23 cellular contexts compared by ENCODE assay signal in genomic region chr11:12897867-12898266, GRCh38.
DNase-seq lines count a peak whose midpoint lies in the region; ATAC-seq and TF ChIP-seq lines count a peak whose summit lies in the region.
"Had no signal": no experiment of that assay in that cellular context is flagged by ENCODE, and none has a peak within 500 bp of the region (broad histone marks: within the 10 kb centered on the region; RNA-seq: fewer than 3 reads in every experiment).

No MANE protein-coding gene starts in this region.

- no peak for TF ChIP-seq CTCF in left ventricle myocardium inferior (IDR thresholded peaks at IDR 0.05; ENCODE audit: borderline replicate concordance)
- TF ChIP-seq CTCF in progenitor cell of endocrine pancreas (IDR thresholded peaks at IDR 0.05; ENCODE audit: unreplicated experiment): no peak

- ATAC-seq in Right ventricle myocardium inferior: peak; percentile 24
- ATAC-seq in GM19467 (IDR thresholded peaks at IDR 0.05; ENCODE audit: unreplicated experiment): no peak
- no peak for ATAC-seq in activated CD4-positive, CD25-positive, alpha-beta regulatory T cell treated with anti-CD3 and anti-CD28 coated beads, Interleukin-2, amount 50 U/mL, for 24 hours
- ATAC-seq: A549; Panc1; stimulated activated naive CD8-positive, alpha-beta T cell treated with anti-CD3 and anti-CD28 coated beads, Interleukin-15, Interleukin-2, amounts not matched to agents 100 U/mL and 50 U/mL, for 24 hours had no signal

- H3K27me3 ChIP-seq in left ventricle myocardium inferior (ENCODE audit: low read depth): no peaks in the 10 kb centered on the region
- H3K27me3 ChIP-seq: BLaER1 had no signal

- peak overlapping the region; percentile 25 for H3K27ac Mint-ChIP-seq in progenitor cell of endocrine pancreas
- no peak overlapping the region for H3K27ac Mint-ChIP-seq in activated naive CD4-positive, alpha-beta T cell treated with anti-CD3 and anti-CD28 coated beads, Interleukin-2, amount 10 ng/mL, durations not matched to agents 7 days and 5 days
- H3K27ac Mint-ChIP-seq: activated naive CD8-positive, alpha-beta T cell treated with anti-CD3 and anti-CD28 coated beads, Interleukin-2, amount 10 ng/mL, durations not matched to agents 7 days and 5 days; activated T-helper 1 cell treated with anti-CD3 and anti-CD28 coated beads, Interleukin-12 subunit alpha, Interleukin-12 subunit beta, Interleukin-2, Interleukin-4 antibody, amounts not matched to agents 30 ng/mL and 10 ng/mL and 1 ng/mL, durations not matched to agents 14 hours and 24 hours and 36 hours; type B pancreatic cell had no signal

- no peaks in the 10 kb centered on the region for H3K9me3 ChIP-seq in left ventricle myocardium inferior (replicated peaks)
- H3K9me3 ChIP-seq: A549, BLaER1, SK-N-SH had no signal

- peaks cover 60% of the 10 kb centered on the region for H3K4me1 ChIP-seq in left ventricle myocardium inferior

- no peak overlapping the region for H3K4me3 Mint-ChIP-seq in progenitor cell of endocrine pancreas (ENCODE audit: low read depth)
- no peak overlapping the region for H3K4me3 Mint-ChIP-seq in activated naive CD4-positive, alpha-beta T cell treated with anti-CD3 and anti-CD28 coated beads, Interleukin-2, amount 10 ng/mL, durations not matched to agents 7 days and 5 days
- H3K4me3 Mint-ChIP-seq: activated naive CD8-positive, alpha-beta T cell treated with anti-CD3 and anti-CD28 coated beads, Interleukin-2, amount 10 ng/mL, durations not matched to agents 7 days and 5 days; activated T-helper 1 cell treated with anti-CD3 and anti-CD28 coated beads, Interleukin-12 subunit alpha, Interleukin-12 subunit beta, Interleukin-2, Interleukin-4 antibody, amounts not matched to agents 30 ng/mL and 10 ng/mL and 1 ng/mL, durations not matched to agents 14 hours and 24 hours and 36 hours; neural crest cell; type B pancreatic cell had no signal

- no peaks in the 10 kb centered on the region for H3K27me3 Mint-ChIP-seq in progenitor cell of endocrine pancreas
- peaks cover 15% of the 10 kb centered on the region for H3K27me3 Mint-ChIP-seq in activated naive CD4-positive, alpha-beta T cell treated with anti-CD3 and anti-CD28 coated beads, Interleukin-2, amount 10 ng/mL, durations not matched to agents 7 days and 5 days
- H3K27me3 Mint-ChIP-seq: type B pancreatic cell had no signal

- no peak overlapping the region for H3K4me3 ChIP-seq in left ventricle myocardium inferior
- H3K4me3 ChIP-seq: A549, BLaER1 had no signal

- H3K4me1 Mint-ChIP-seq in progenitor cell of endocrine pancreas (ENCODE audit: low read depth): peaks cover 8% of the 10 kb centered on the region
- H3K4me1 Mint-ChIP-seq in activated naive CD4-positive, alpha-beta T cell treated with anti-CD3 and anti-CD28 coated beads, Interleukin-2, amount 10 ng/mL, durations not matched to agents 7 days and 5 days: peaks cover 10% of the 10 kb centered on the region

- no peaks in the 10 kb centered on the region for H3K9me3 Mint-ChIP-seq in progenitor cell of endocrine pancreas (ENCODE audit: low read depth)
- H3K9me3 Mint-ChIP-seq in activated naive CD4-positive, alpha-beta T cell treated with anti-CD3 and anti-CD28 coated beads, Interleukin-2, amount 10 ng/mL, durations not matched to agents 7 days and 5 days: no peaks in the 10 kb centered on the region
- H3K9me3 Mint-ChIP-seq: activated naive CD8-positive, alpha-beta T cell treated with anti-CD3 and anti-CD28 coated beads, Interleukin-2, amount 10 ng/mL, durations not matched to agents 7 days and 5 days; activated T-helper 1 cell treated with anti-CD3 and anti-CD28 coated beads, Interleukin-12 subunit alpha, Interleukin-12 subunit beta, Interleukin-2, Interleukin-4 antibody, amounts not matched to agents 30 ng/mL and 10 ng/mL and 1 ng/mL, durations not matched to agents 14 hours and 24 hours and 36 hours; neural crest cell; type B pancreatic cell had no signal

- H3K36me3 ChIP-seq in left ventricle myocardium inferior: peaks cover 17% of the 10 kb centered on the region
- H3K36me3 ChIP-seq: BLaER1 had no signal

- intact Hi-C loops in Right ventricle myocardium inferior (cut with DNase I) (loop anchor here (2.0 to 10.0 kb wide), 3 partner anchors 153 to 521 kb away; partner anchors contain the start of gene PARVA), cardiac septum (cut with DNase I) (no loop called here), left ventricle myocardium inferior (cut with micrococcal nuclease) (loop anchor here (10.0 kb wide), 1 partner anchor 483 kb away; no protein-coding TSS in a partner anchor)

- CTCF ChIA-PET in activated naive CD4-positive, alpha-beta T cell treated with anti-CD3 and anti-CD28 coated beads, Interleukin-2, amount 10 ng/mL, durations not matched to agents 7 days and 5 days (lab: Charles Lee): interaction anchor here (0.6 kb wide), 1 partner anchor 614 kb away, joined by 4 read pairs; no protein-coding TSS in a partner anchor

- DNase-seq in Right ventricle myocardium inferior (ENCODE audit: missing footprints): no peak
- no peak for DNase-seq in cardiac septum (ENCODE audit: low spot score)
- no peak for DNase-seq in left ventricle myocardium inferior
- DNase-seq in progenitor cell of endocrine pancreas (ENCODE audit: low spot score, unreplicated experiment): no peak
- DNase-seq in activated naive CD4-positive, alpha-beta T cell treated with anti-CD3 and anti-CD28 coated beads, Interleukin-2, amount 10 ng/mL, durations not matched to agents 7 days and 5 days: no peak
- DNase-seq in SW480 (ENCODE audit: low spot score): no peak
- DNase-seq: activated CD4-positive, alpha-beta T cell treated with anti-CD3 and anti-CD28 coated beads for 1 hour; activated naive CD8-positive, alpha-beta T cell treated with anti-CD3 and anti-CD28 coated beads, Interleukin-2, amount 10 ng/mL, durations not matched to agents 7 days and 5 days; Calu3; glutamatergic neuron; MM.1S; NCI-H146; NCI-H2227 treated with DMSO at 0.1 percent for 48 hours; SK-N-SH; stimulated activated naive CD8-positive, alpha-beta T cell treated with anti-CD3 and anti-CD28 coated beads, Interleukin-15, Interleukin-2, amounts not matched to agents 100 U/mL and 50 U/mL, for 24 hours had no signal

- H3K36me3 Mint-ChIP-seq in progenitor cell of endocrine pancreas (ENCODE audit: insufficient read depth): peaks cover 17% of the 10 kb centered on the region
- H3K36me3 Mint-ChIP-seq in activated naive CD4-positive, alpha-beta T cell treated with anti-CD3 and anti-CD28 coated beads, Interleukin-2, amount 10 ng/mL, durations not matched to agents 7 days and 5 days: no peaks in the 10 kb centered on the region
- H3K36me3 Mint-ChIP-seq: activated naive CD8-positive, alpha-beta T cell treated with anti-CD3 and anti-CD28 coated beads, Interleukin-2, amount 10 ng/mL, durations not matched to agents 7 days and 5 days had no signal

- H3K27ac ChIP-seq in left ventricle myocardium inferior (replicated peaks): peak overlapping the region; percentile 86
- H3K27ac ChIP-seq: A549, BLaER1 had no signal
